Comparison of ENCODE assay signal across 8 cellular contexts in genomic region chr17:17839792-17840707, GRCh38. TPM values are rescaled to one million over a fixed set of nuclear protein-coding genes. Genes with fewer than 3 reads are reported as not detected.
A peak's percentile ranks its signal among the peaks of the same experiment; 100 is the strongest.
DNase-seq lines count a peak whose midpoint lies in the region; ATAC-seq and TF ChIP-seq lines count a peak whose summit lies in the region.

No MANE protein-coding gene starts in this region.

- no peaks in the 10 kb centered on the region for H3K27me3 ChIP-seq in kidney epithelial cell (ENCODE audit: control insufficient read depth, insufficient read depth, low read length)

- ATAC-seq in HG03039 (IDR thresholded peaks at IDR 0.05; ENCODE audit: unreplicated experiment): peak; percentile 59

- H3K4me3 ChIP-seq in kidney epithelial cell (ENCODE audit: low read depth, low read length): peak overlapping the region; percentile 38

- H3K36me3 ChIP-seq in kidney epithelial cell (ENCODE audit: control insufficient read depth, insufficient read depth, low read length): no peaks in the 10 kb centered on the region

- DNase-seq in NCI-H187 (lab: John Stamatoyannopoulos, UW) (peak; percentile 15 to 38), NCI-H187 treated with DMSO at 0.1 percent for 48 hours (lab: John Stamatoyannopoulos, UW) (no peak), NCI-H226 (peak; percentile 96), cerebellar nuclear complex (lab: John Stamatoyannopoulos, UW) (peak; percentile 39 to 53), kidney epithelial cell (ENCODE audit: low read depth) (peak; percentile 58)
- peak; percentile 80 for DNase-seq in activated CD4-positive, CD25-positive, alpha-beta regulatory T cell treated with anti-CD3 and anti-CD28 coated beads, Interleukin-2, amount 50 U/mL, for 72 hours
- DNase-seq in stimulated activated CD4-positive, alpha-beta T cell treated with anti-CD3 and anti-CD28 coated beads, Interleukin-15, amount 100 ng/mL, for 24 hours: peak; percentile 88

- no peak for TF ChIP-seq CTCF in kidney epithelial cell (IDR thresholded peaks at IDR 0.05; ENCODE audit: insufficient read depth, low read length, poor library complexity, severe bottlenecking)

RNA-seq across cellular contexts. Expression of gene SREBF1, which starts 3.3 kb away (rescaled TPM):
- 83.0 and 88.2 TPM in 2 replicates for total RNA-seq in kidney epithelial cell
